In genomic region chr2:28894470-28895188, GRCh38 we compare ENCODE assay signal across 8 cellular contexts. TPM values are rescaled to one million over a fixed set of nuclear protein-coding genes. Genes with fewer than 3 reads are reported as not detected.
DNase-seq lines count a peak whose midpoint lies in the region; ATAC-seq and TF ChIP-seq lines count a peak whose summit lies in the region.

A gene with protein sequence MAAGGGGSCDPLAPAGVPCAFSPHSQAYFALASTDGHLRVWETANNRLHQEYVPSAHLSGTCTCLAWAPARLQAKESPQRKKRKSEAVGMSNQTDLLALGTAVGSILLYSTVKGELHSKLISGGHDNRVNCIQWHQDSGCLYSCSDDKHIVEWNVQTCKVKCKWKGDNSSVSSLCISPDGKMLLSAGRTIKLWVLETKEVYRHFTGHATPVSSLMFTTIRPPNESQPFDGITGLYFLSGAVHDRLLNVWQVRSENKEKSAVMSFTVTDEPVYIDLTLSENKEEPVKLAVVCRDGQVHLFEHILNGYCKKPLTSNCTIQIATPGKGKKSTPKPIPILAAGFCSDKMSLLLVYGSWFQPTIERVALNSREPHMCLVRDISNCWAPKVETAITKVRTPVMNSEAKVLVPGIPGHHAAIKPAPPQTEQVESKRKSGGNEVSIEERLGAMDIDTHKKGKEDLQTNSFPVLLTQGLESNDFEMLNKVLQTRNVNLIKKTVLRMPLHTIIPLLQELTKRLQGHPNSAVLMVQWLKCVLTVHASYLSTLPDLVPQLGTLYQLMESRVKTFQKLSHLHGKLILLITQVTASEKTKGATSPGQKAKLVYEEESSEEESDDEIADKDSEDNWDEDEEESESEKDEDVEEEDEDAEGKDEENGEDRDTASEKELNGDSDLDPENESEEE (plus strand): TSS chr2:28894667. CDS start chr2:28894699, 32 bp downstream.

- no peaks in the 10 kb centered on the region for H3K27me3 Mint-ChIP-seq in activated naive CD8-positive, alpha-beta T cell
- H3K27me3 Mint-ChIP-seq in glutamatergic neuron (ENCODE audit: unreplicated experiment) (peaks cover 6% of the 10 kb centered on the region), osteocyte (ENCODE audit: unreplicated experiment) (peaks cover 2% of the 10 kb centered on the region)

- H3K27me3 ChIP-seq in thymus (ENCODE audit: control insufficient read depth, insufficient read depth), result peaks cover 3% of the 10 kb centered on the region

- H3K9me3 Mint-ChIP-seq in activated naive CD8-positive, alpha-beta T cell (ENCODE audit: low read depth), result no peaks in the 10 kb centered on the region
- H3K9me3 Mint-ChIP-seq in glutamatergic neuron (ENCODE audit: unreplicated experiment), result peaks cover 3% of the 10 kb centered on the region
- no peaks in the 10 kb centered on the region for H3K9me3 Mint-ChIP-seq in osteocyte (ENCODE audit: unreplicated experiment)

- peaks cover 12% of the 10 kb centered on the region for H3K36me3 Mint-ChIP-seq in activated naive CD8-positive, alpha-beta T cell
- H3K36me3 Mint-ChIP-seq in glutamatergic neuron (ENCODE audit: unreplicated experiment) (no peaks in the 10 kb centered on the region), osteocyte (ENCODE audit: unreplicated experiment) (no peaks in the 10 kb centered on the region)

- peak; percentile 81 for ATAC-seq in HG02623 (IDR thresholded peaks at IDR 0.05; ENCODE audit: unreplicated experiment)

- H3K27ac ChIP-seq in thymus (ENCODE audit: low read depth), result peak within 1 kb of the TSS; percentile 84

- H3K27ac Mint-ChIP-seq in activated naive CD8-positive, alpha-beta T cell, result peak within 1 kb of the TSS; percentile 99
- H3K27ac Mint-ChIP-seq in glutamatergic neuron (ENCODE audit: unreplicated experiment) (peak within 1 kb of the TSS; percentile 96), osteocyte (ENCODE audit: unreplicated experiment) (peak within 1 kb of the TSS; percentile 88)

- H3K4me1 Mint-ChIP-seq in activated naive CD8-positive, alpha-beta T cell (ENCODE audit: low read depth), result peaks cover 33% of the 10 kb centered on the region
- H3K4me1 Mint-ChIP-seq in glutamatergic neuron (ENCODE audit: low read depth, unreplicated experiment) (peaks cover 11% of the 10 kb centered on the region), osteocyte (ENCODE audit: unreplicated experiment) (peaks cover 36% of the 10 kb centered on the region)

- DNase-seq in GM10248 (ENCODE audit: extremely low spot score) (peak; percentile 98), NCI-H1105 (lab: John Stamatoyannopoulos, UW) (peak; percentile 90), SKM-1 treated with dmso at 0.1 percent for 144 hours (lab: John Stamatoyannopoulos, UW; ENCODE audit: unreplicated experiment) (peak; percentile 98), glutamatergic neuron (peak; percentile 99), osteocyte (ENCODE audit: extremely low spot score, unreplicated experiment) (peak; percentile 100)

- peaks cover 10% of the 10 kb centered on the region for H3K4me1 ChIP-seq in thymus (ENCODE audit: control insufficient read depth, insufficient read depth, low read length)

- no peaks in the 10 kb centered on the region for H3K9me3 ChIP-seq in thymus (ENCODE audit: control insufficient read depth)

- CTCF ChIA-PET in GM10248 (lab: Yijun Ruan, JAX), result interaction anchor here (1.1 to 1.8 kb wide), 2 partner anchors 11 to 14 kb away, joined by 3 read pairs; no protein-coding TSS in a partner anchor

- H3K4me3 Mint-ChIP-seq in activated naive CD8-positive, alpha-beta T cell, result peak within 1 kb of the TSS; percentile 99
- peak within 1 kb of the TSS; percentile 99 for H3K4me3 Mint-ChIP-seq in glutamatergic neuron (ENCODE audit: unreplicated experiment)
- peak within 1 kb of the TSS; percentile 92 for H3K4me3 Mint-ChIP-seq in osteocyte (ENCODE audit: unreplicated experiment)

- H3K36me3 ChIP-seq in thymus (ENCODE audit: control insufficient read depth, insufficient read depth), result no peaks in the 10 kb centered on the region

- H3K4me3 ChIP-seq in thymus (ENCODE audit: low read length), result peak within 1 kb of the TSS; percentile 78

- POLR2A ChIA-PET in GM10248 (lab: Yijun Ruan, JAX), result interaction anchor here (0.6 to 1.2 kb wide), 2 partner anchors 24 to 54 kb away, joined by 5 to 6 read pairs; partner anchors contain the start of gene TRMT61B

- under 1% methylated on average over 79 of the region's 79 CpGs for WGBS in thymus

- TF ChIP-seq CTCF in GM10248 (IDR thresholded peaks at IDR 0.05; ENCODE audit: control extremely low read depth, extremely low read depth, low read depth, missing control alignments) (no peak), glutamatergic neuron (IDR thresholded peaks at IDR 0.05; ENCODE audit: partially characterized antibody, unreplicated experiment) (no peak), osteocyte (IDR thresholded peaks at IDR 0.05) (no peak)

RNA-seq across cellular contexts. Expression of the gene that starts here (rescaled TPM):
- total RNA-seq in glutamatergic neuron (ENCODE audit: unreplicated experiment), result 32.5 TPM
- total RNA-seq in osteocyte, result 39.8 and 42.4 TPM in 2 replicates
- 15.6 TPM for polyA plus RNA-seq in thymus

Comparison
In these comparisons a context has a peak if more than half of its experiments do, and no peak if none do; other contexts are left out.
1. Peak in every context shown above with its lines: DNase-seq, ATAC-seq, H3K4me3 ChIP-seq and H3K27ac ChIP-seq.